24 cellular contexts compared by ENCODE assay signal in the genomic region with DNA sequence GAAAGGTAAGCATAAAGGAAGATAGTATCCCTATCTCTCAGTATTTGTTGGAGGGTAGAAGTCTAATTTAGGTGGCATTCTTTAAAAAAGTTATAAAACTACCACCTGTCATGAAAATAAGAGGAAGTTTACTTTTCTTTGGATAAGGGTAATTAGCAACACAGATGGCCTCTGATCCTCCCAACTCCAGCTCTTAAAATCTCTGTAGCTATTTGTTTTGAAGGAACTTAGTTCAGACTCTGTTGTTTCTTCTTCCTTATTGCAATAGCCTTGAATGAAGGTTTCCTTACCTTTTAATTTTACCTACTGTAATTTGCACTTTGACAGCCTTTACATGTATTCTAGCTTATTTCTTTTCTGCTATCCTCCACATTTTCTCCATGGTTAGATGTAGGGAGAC.
"Had no signal": no experiment of that assay in that cellular context is flagged by ENCODE, and none has a peak within 500 bp of the region (broad histone marks: within the 10 kb centered on the region; RNA-seq: fewer than 3 reads in every experiment).

No MANE protein-coding gene starts in this region.

- DNase-seq: hippocampal formation; kidney glomerular epithelial cell; left cardiac atrium; left lung; lower lobe of right lung; mammary epithelial cell; mesenchymal stem cell; naive thymus-derived CD4-positive, alpha-beta T cell; ovary; retina; right cardiac atrium; stimulated activated CD4-positive, alpha-beta T cell treated with anti-CD3 and anti-CD28 coated beads, Interleukin-12 subunit alpha, Interleukin-12 subunit beta, amount 100 ng/mL, for 4 hours; stimulated activated CD4-positive, alpha-beta T cell treated with anti-CD3 and anti-CD28 coated beads, Interleukin-15, amount 100 ng/mL, for 24 hours; stimulated activated CD4-positive, alpha-beta T cell treated with anti-CD3 and anti-CD28 coated beads, Interleukin-2, amount 100 ng/mL, for 24 hours; stimulated activated CD4-positive, alpha-beta T cell treated with anti-CD3 and anti-CD28 coated beads, Interleukin-4, amount 100 ng/mL, for 1 hour; stimulated activated naive CD4-positive, alpha-beta T cell; tibial artery; uterus had no signal

- H3K4me3 ChIP-seq: left lung, lower lobe of right lung, ovary, skin epidermis, suprapubic skin, thoracic aorta, tibial artery, uterus had no signal

- H3K36me3 ChIP-seq: left lung, lower lobe of right lung, ovary, suprapubic skin, thoracic aorta, tibial artery, uterus had no signal

- ATAC-seq: left cardiac atrium; left lung; lower lobe of right lung; naive thymus-derived CD4-positive, alpha-beta T cell; natural killer cell treated with Interleukin-12 subunit alpha and Interleukin-12 subunit beta and Interleukin-15 and Interleukin-18, amount 100 ng/mL, for 72 hours; right cardiac atrium; sciatic nerve; stimulated activated effector memory CD8-positive, alpha-beta T cell treated with anti-CD3 and anti-CD28 coated beads, Interleukin-12 subunit alpha, Interleukin-12 subunit beta, amount 100 ng/mL, for 72 hours had no signal

- H3K4me1 ChIP-seq: left lung, lower lobe of right lung, suprapubic skin, tibial artery, uterus had no signal

- H3K27me3 ChIP-seq: left lung, suprapubic skin, tibial artery, uterus had no signal

- H3K9me3 ChIP-seq: lower lobe of right lung, ovary, suprapubic skin, thoracic aorta, tibial artery, uterus had no signal

- H3K27ac ChIP-seq: left lung, lower lobe of right lung, ovary, skin epidermis, suprapubic skin, thoracic aorta, tibial artery, uterus had no signal
